Comparison of ENCODE assay signal across 26 cellular contexts in genomic region chr5:156621719-156622118, GRCh38.
"Had no signal": no experiment of that assay in that cellular context is flagged by ENCODE, and none has a peak within 500 bp of the region (broad histone marks: within the 10 kb centered on the region; RNA-seq: fewer than 3 reads in every experiment).

No MANE protein-coding gene starts in this region.

- DNase-seq: IMR-90; Karpas-422; KG1; MV-4-11; NCI-H1048; NCI-H1105; NCI-H1417 treated with DMSO at 0.1 percent for 48 hours; NCI-H146; NCI-H1694 treated with DMSO at 0.1 percent for 48 hours; NCI-H1930; NCI-H2081 treated with DMSO at 0.1 percent for 48 hours; NCI-H2171; NCI-H226; NCI-H446; NCI-H510A; NCI-H524 treated with DMSO at 0.1 percent for 48 hours; NCI-H69; NCI-H774; NK-92 treated with Interleukin-12 subunit alpha and Interleukin-12 subunit beta, amount 100 ng/mL, for 24 hours; PC-3; SHP77; SK-N-SH; SW 1271; T-cell had no signal

- ATAC-seq: HepG2, Panc1, PC-3, T-cell had no signal
